ENCODE assay signal across 1 cellular context in genomic region chr12:56688129-56688845, GRCh38.
TF ChIP-seq lines count a peak whose summit lies in the region.

Gene PTGES3, minus strand, starts transcription at chr12:56688284. Its CDS starts 285 bp downstream, at chr12:56687999.

TF ChIP-seq in H1, 55 proteins besides CTCF, POLR2A, EP300 and RAD21 (continued from another document):
- no peak for TF ChIP-seq CHD7 (IDR thresholded peaks at IDR 0.05; ENCODE audit: insufficient replicate concordance, low read length)
- peak; percentile 70 for TF ChIP-seq PHF8 (conservative IDR thresholded peaks at IDR 0.05; ENCODE audit: low read depth, low read length)
- TF ChIP-seq GTF2F1 (IDR thresholded peaks at IDR 0.05; ENCODE audit: borderline replicate concordance, low read depth, low read length): peak; percentile 77; the same call in 1 of the 2 replicates
- peak; percentile 40 for TF ChIP-seq KDM4A (IDR thresholded peaks at IDR 0.05; ENCODE audit: low read depth, low read length, severe bottlenecking)
- no peak for TF ChIP-seq CHD1 (IDR thresholded peaks at IDR 0.05; ENCODE audit: low read depth, low read length)
- TF ChIP-seq POU5F1 (IDR thresholded peaks at IDR 0.05; ENCODE audit: low read depth, low read length): no peak
- TF ChIP-seq CHD2 (IDR thresholded peaks at IDR 0.05; ENCODE audit: low read length): peak; percentile 94
- peak; percentile 72 for TF ChIP-seq BRCA1 (IDR thresholded peaks at IDR 0.05; ENCODE audit: low read depth, low read length)
- no peak for TF ChIP-seq JUN (IDR thresholded peaks at IDR 0.05; ENCODE audit: low read depth, low read length)
- peak; percentile 28; the same call in 1 of the 2 replicates for TF ChIP-seq TEAD4 (IDR thresholded peaks at IDR 0.05; ENCODE audit: low read depth, low read length)
- 0 out of 2 replicates have a peak, but pooled peaks have one; percentile 0 for TF ChIP-seq KDM5A (IDR thresholded peaks at IDR 0.05; ENCODE audit: low read length)
- TF ChIP-seq ASH2L (IDR thresholded peaks at IDR 0.05; ENCODE audit: low read length): peak; percentile 62
- 0 out of 2 replicates have a peak, but pooled peaks have one; percentile 5 for TF ChIP-seq RFX5 (IDR thresholded peaks at IDR 0.05; ENCODE audit: borderline replicate concordance, low read depth, low read length)
- TF ChIP-seq YY1 (IDR thresholded peaks at IDR 0.05; ENCODE audit: low read depth, low read length): peak; percentile 80; the same call in 1 of the 2 replicates
- no peak for TF ChIP-seq GABPA (IDR thresholded peaks at IDR 0.05; ENCODE audit: borderline replicate concordance, insufficient read depth, low read length)
- no peak for TF ChIP-seq SUZ12 (IDR thresholded peaks at IDR 0.05; ENCODE audit: low read length)
- TF ChIP-seq SIN3A (conservative IDR thresholded peaks at IDR 0.05 in 1 of 2, IDR thresholded peaks at IDR 0.05 in 1 of 2; ENCODE audit: low read depth in 1 of 2, low read length in 2 of 2): peak in 1 of 2 experiments; percentile 55; a peak in 2 of 4 replicates
- no peak for TF ChIP-seq HDAC6 (IDR thresholded peaks at IDR 0.05; ENCODE audit: low read depth, low read length)
- TF ChIP-seq ATF2 (IDR thresholded peaks at IDR 0.05; ENCODE audit: low read length): 0 out of 2 replicates have a peak, but pooled peaks have one; percentile 69
- no peak for TF ChIP-seq CBX5 (IDR thresholded peaks at IDR 0.05; ENCODE audit: low read depth, low read length)
- no peak for TF ChIP-seq TCF12 (IDR thresholded peaks at IDR 0.05; ENCODE audit: low read depth, low read length)
- TF ChIP-seq BCL11A (IDR thresholded peaks at IDR 0.05; ENCODE audit: low read depth in 2 of 2, low read length in 2 of 2): no peak
- TF ChIP-seq KDM1A (IDR thresholded peaks at IDR 0.05; ENCODE audit: borderline replicate concordance, low read length): no peak
- no peak for TF ChIP-seq SIRT6 (IDR thresholded peaks at IDR 0.05; ENCODE audit: low read length)
- TF ChIP-seq JUND (IDR thresholded peaks at IDR 0.05; ENCODE audit: low read length): no peak
- peak; percentile 78 for TF ChIP-seq TAF1 (IDR thresholded peaks at IDR 0.05; ENCODE audit: low read depth, low read length)
- peak; percentile 95 for TF ChIP-seq CREB1 (IDR thresholded peaks at IDR 0.05)
- no peak for TF ChIP-seq CEBPB (IDR thresholded peaks at IDR 0.05; ENCODE audit: low read depth, low read length)
- TF ChIP-seq RNF2 (IDR thresholded peaks at IDR 0.05; ENCODE audit: borderline replicate concordance, low read depth, low read length, missing control alignments, poor library complexity, severe bottlenecking): no peak
- peak; percentile 27; the same call in 1 of the 2 replicates for TF ChIP-seq SRF (IDR thresholded peaks at IDR 0.05; ENCODE audit: low read depth, low read length)
- TF ChIP-seq E2F6 (IDR thresholded peaks at IDR 0.05): peak; percentile 84
- peak; percentile 80 for TF ChIP-seq TBP (IDR thresholded peaks at IDR 0.05; ENCODE audit: low read depth, low read length)
- no peak for TF ChIP-seq SP4 (IDR thresholded peaks at IDR 0.05; ENCODE audit: low read length)
- peak; percentile 68 for TF ChIP-seq NRF1 (IDR thresholded peaks at IDR 0.05; ENCODE audit: low read depth, low read length)
- TF ChIP-seq RXRA (IDR thresholded peaks at IDR 0.05; ENCODE audit: insufficient read depth, low read depth, low read length): no peak
- TF ChIP-seq ATF3 (IDR thresholded peaks at IDR 0.05; ENCODE audit: insufficient read depth, low read depth, low read length): no peak
- 0 out of 4 replicates have a peak, but pooled peaks have one; percentile 22 to 68 for TF ChIP-seq HDAC2 (IDR thresholded peaks at IDR 0.05; ENCODE audit: borderline replicate concordance in 1 of 2, low read depth in 2 of 2, low read length in 2 of 2)
- peak; percentile 93 for TF ChIP-seq MAX (IDR thresholded peaks at IDR 0.05)
- peak; percentile 51 for TF ChIP-seq SAP30 (IDR thresholded peaks at IDR 0.05; ENCODE audit: insufficient read depth, insufficient replicate concordance, low read length)
- 0 out of 2 replicates have a peak, but pooled peaks have one; percentile 29 for TF ChIP-seq EGR1 (IDR thresholded peaks at IDR 0.05; ENCODE audit: borderline replicate concordance, low read depth, low read length)
- TF ChIP-seq CTBP2 (IDR thresholded peaks at IDR 0.05; ENCODE audit: borderline replicate concordance, insufficient read depth, insufficient read length, low read length): no peak
- TF ChIP-seq ZNF274 (IDR thresholded peaks at IDR 0.05; ENCODE audit: borderline replicate concordance, extremely low read depth, low read length): no peak
- no peak for TF ChIP-seq SIX5 (IDR thresholded peaks at IDR 0.05; ENCODE audit: low read depth, low read length)
- peak; percentile 26; the same call in 1 of the 2 replicates for TF ChIP-seq RBBP5 (IDR thresholded peaks at IDR 0.05; ENCODE audit: borderline replicate concordance, low read depth, low read length)
- no peak for TF ChIP-seq NANOG (IDR thresholded peaks at IDR 0.05; ENCODE audit: insufficient read depth, low read depth, low read length, poor library complexity, severe bottlenecking)
- peak; percentile 86 for TF ChIP-seq POLR2AphosphoS5 (IDR thresholded peaks at IDR 0.05; ENCODE audit: low read depth, low read length)
- TF ChIP-seq BACH1 (IDR thresholded peaks at IDR 0.05; ENCODE audit: low read length): peak; percentile 80
- TF ChIP-seq SP1 (IDR thresholded peaks at IDR 0.05; ENCODE audit: low read depth, low read length): peak; percentile 61
- TF ChIP-seq USF2 (IDR thresholded peaks at IDR 0.05; ENCODE audit: low read length): no peak
- TF ChIP-seq MAFK (IDR thresholded peaks at IDR 0.05; ENCODE audit: low read depth, low read length): peak; percentile 81; the same call in 1 of the 2 replicates
- no peak for TF ChIP-seq FOSL1 (IDR thresholded peaks at IDR 0.05; ENCODE audit: insufficient read depth, low read depth, low read length)
